In the genomic region with DNA sequence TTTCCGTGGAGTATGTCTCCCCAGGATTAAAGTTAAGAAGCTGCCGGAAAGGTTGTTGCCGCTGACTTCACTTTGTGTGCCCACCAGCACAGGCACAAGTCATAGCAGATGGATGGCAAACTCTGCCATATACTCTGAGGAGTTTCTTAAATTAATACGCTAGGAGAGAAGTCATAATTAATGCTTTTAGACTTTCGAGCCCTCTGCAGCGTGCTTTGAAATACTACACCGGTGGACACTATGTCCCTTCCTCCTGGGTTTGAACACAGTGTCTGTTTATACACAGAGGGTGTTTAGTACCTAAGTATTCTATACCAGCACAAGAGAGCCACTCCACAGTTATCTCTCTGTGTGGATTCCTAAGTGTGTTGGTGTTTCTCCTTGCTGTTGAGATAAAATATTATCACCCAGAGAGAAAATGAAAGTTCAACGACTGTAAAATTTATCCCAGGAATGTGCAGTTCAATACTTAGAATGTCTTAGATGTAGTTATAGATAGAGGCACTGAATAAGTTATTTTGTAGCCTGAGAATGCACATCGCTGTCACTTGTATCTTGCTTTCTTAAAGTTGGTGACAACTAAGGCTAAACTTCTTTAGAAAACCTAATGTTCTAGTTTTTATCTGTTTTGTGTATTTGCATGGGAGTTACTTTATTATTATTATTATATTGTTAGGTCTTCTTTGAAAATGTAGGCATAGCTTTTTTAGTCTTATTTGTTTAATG, we compare ENCODE assay signal across 8 cellular contexts. TPM values are rescaled to one million over a fixed set of nuclear protein-coding genes. Genes with fewer than 3 reads are reported as not detected.
DNase-seq lines count a peak whose midpoint lies in the region; ATAC-seq and TF ChIP-seq lines count a peak whose summit lies in the region.

No MANE protein-coding gene starts in this region.

- H3K27me3 Mint-ChIP-seq in activated T-cell treated with anti-CD3 and anti-CD28 coated beads, Interleukin-2, amount 50 U/mL, for 4 hours (ENCODE audit: low read depth) = no peaks in the 10 kb centered on the region

- no peak for TF ChIP-seq CTCF in epithelial cell of esophagus (IDR thresholded peaks at IDR 0.05; ENCODE audit: insufficient read depth, low read depth, low read length, missing control alignments)
- TF ChIP-seq CTCF in neural cell (IDR thresholded peaks at IDR 0.05; ENCODE audit: poor library complexity, severe bottlenecking) = no peak

- H3K9me3 ChIP-seq in SJSA1 (replicated peaks) (no peaks in the 10 kb centered on the region), neural cell (ENCODE audit: low read length) (no peaks in the 10 kb centered on the region)

- peak overlapping the region; percentile 97 for H3K27ac ChIP-seq in SJSA1
- H3K27ac ChIP-seq in neural cell (ENCODE audit: low read length) = peak overlapping the region; percentile 79

- peaks cover 55% of the 10 kb centered on the region for H3K79me2 ChIP-seq in neural cell (replicated peaks; ENCODE audit: insufficient read depth, low read length)

- peak overlapping the region; percentile 97 for H3K4me3 Mint-ChIP-seq in activated T-cell treated with anti-CD3 and anti-CD28 coated beads, Interleukin-2, amount 50 U/mL, for 4 hours

- peaks cover 64% of the 10 kb centered on the region for H3K4me1 ChIP-seq in SJSA1 (replicated peaks)

- H3K36me3 ChIP-seq in SJSA1 (peaks cover 31% of the 10 kb centered on the region), neural cell (ENCODE audit: insufficient read depth, low read length) (no peaks in the 10 kb centered on the region)

- H3K9ac ChIP-seq in neural cell (ENCODE audit: low read length) = peak overlapping the region; percentile 76

- H3K9me2 ChIP-seq in neural cell (ENCODE audit: insufficient read depth, low read length) = no peaks in the 10 kb centered on the region

- no peak for TF ChIP-seq RAD21 in neural cell (conservative IDR thresholded peaks at IDR 0.05)

- no peaks in the 10 kb centered on the region for H4K20me1 ChIP-seq in neural cell (ENCODE audit: insufficient read depth)

- TF ChIP-seq EP300 in neural cell (conservative IDR thresholded peaks at IDR 0.05; ENCODE audit: poor library complexity, severe bottlenecking) = no peak

- peaks cover 62% of the 10 kb centered on the region for H3K4me1 Mint-ChIP-seq in activated T-cell treated with anti-CD3 and anti-CD28 coated beads, Interleukin-2, amount 50 U/mL, for 4 hours (ENCODE audit: low read depth)

- no peak for DNase-seq in activated T-cell treated with anti-CD3 and anti-CD28 coated beads, Interleukin-2, amount 50 U/mL, for 4 hours
- no peak for DNase-seq in activated T-cell treated with anti-CD3 and anti-CD28 coated beads for 4 hours
- DNase-seq in SJSA1 (ENCODE audit: low read depth in 1 of 2, low spot score in 2 of 2) = peak in 1 of 2 experiments; percentile 61
- peak; percentile 21 for DNase-seq in epithelial cell of esophagus (ENCODE audit: low read depth)
- DNase-seq in glomerular visceral epithelial cell (ENCODE audit: extremely low spot score) = no peak

- ATAC-seq in activated T-cell treated with anti-CD3 and anti-CD28 coated beads, Interleukin-2, amount 50 U/mL, for 4 hours = no peak
- ATAC-seq in GM21737 (IDR thresholded peaks at IDR 0.05; ENCODE audit: unreplicated experiment) (no peak), GM19351 (IDR thresholded peaks at IDR 0.05; ENCODE audit: unreplicated experiment) (no peak)

- peak overlapping the region; percentile 56 for H3K4me2 ChIP-seq in neural cell (ENCODE audit: low read length)

- H3K9me3 Mint-ChIP-seq in activated T-cell treated with anti-CD3 and anti-CD28 coated beads, Interleukin-2, amount 50 U/mL, for 4 hours = peaks cover 3% of the 10 kb centered on the region

- peaks cover 28% of the 10 kb centered on the region for H3K36me3 Mint-ChIP-seq in activated T-cell treated with anti-CD3 and anti-CD28 coated beads, Interleukin-2, amount 50 U/mL, for 4 hours (ENCODE audit: insufficient read depth)

- H3F3A ChIP-seq in neural cell (ENCODE audit: insufficient read depth, low read length, poor library complexity, severe bottlenecking) = peaks cover 3% of the 10 kb centered on the region

- H2AFZ ChIP-seq in neural cell (ENCODE audit: low read depth, low read length) = no peak overlapping the region

- H3K27me3 ChIP-seq in SJSA1 (replicated peaks) (no peaks in the 10 kb centered on the region), neural cell (ENCODE audit: insufficient read depth, low read depth, low read length) (no peaks in the 10 kb centered on the region)

- H3K4me3 ChIP-seq in SJSA1 (peak overlapping the region; percentile 83), epithelial cell of esophagus (ENCODE audit: low read length) (peak overlapping the region; percentile 76), neural cell (ENCODE audit: low read length) (peak overlapping the region; percentile 87)

TF ChIP-seq in neural cell, 6 proteins besides CTCF, POLR2A, EP300 and RAD21:
- no peak for TF ChIP-seq POLR2AphosphoS5 (IDR thresholded peaks at IDR 0.05)

RNA-seq across cellular contexts. Expression of gene MBNL1, which starts 1.6 kb away (rescaled TPM):
- total RNA-seq in activated T-cell treated with anti-CD3 and anti-CD28 coated beads, Interleukin-2, amount 50 U/mL, for 4 hours = 100 to 1,000 TPM; 343 to 376 (median 347) TPM
- total RNA-seq in SJSA1 (2014; rRNA removed; shearing (Covaris generic)) = 158 and 317 TPM in 2 replicates
- 12.7 and 13.3 TPM in 2 replicates for polyA plus RNA-seq in neural cell
- 73.8 and 76.2 TPM in 2 replicates for polyA minus RNA-seq in neural cell
